In the genomic region with DNA sequence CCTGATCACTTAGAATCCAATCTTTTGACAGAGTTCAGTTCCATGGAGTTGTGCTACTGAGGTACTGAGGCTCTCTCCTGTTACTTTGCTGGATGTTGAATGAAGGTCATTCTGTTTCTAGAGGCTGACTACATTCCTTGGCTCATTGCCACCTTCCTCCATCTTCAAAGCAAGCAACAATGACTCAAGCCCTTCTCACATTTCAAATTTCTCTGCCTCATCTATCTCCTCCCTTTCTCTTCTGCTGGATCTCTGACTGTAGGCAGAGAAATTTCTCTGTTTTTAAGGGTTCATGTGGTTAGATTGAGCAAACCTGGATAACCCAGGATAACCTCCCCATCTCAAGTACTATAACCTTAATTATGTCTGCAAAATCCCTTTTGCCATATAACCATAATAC, we compare ENCODE assay signal across 16 cellular contexts.
DNase-seq lines count a peak whose midpoint lies in the region; ATAC-seq and TF ChIP-seq lines count a peak whose summit lies in the region.
"Had no signal": no experiment of that assay in that cellular context is flagged by ENCODE, and none has a peak within 500 bp of the region (broad histone marks: within the 10 kb centered on the region; RNA-seq: fewer than 3 reads in every experiment).

No MANE protein-coding gene starts in this region.

- H4K20me1 ChIP-seq in SK-N-SH (ENCODE audit: insufficient read depth), result no peaks in the 10 kb centered on the region

- H3K4me3 Mint-ChIP-seq in T-cell (no peak overlapping the region), endodermal cell (no peak overlapping the region)
- H3K4me3 Mint-ChIP-seq: activated CD4-positive, alpha-beta T cell treated with anti-CD3 and anti-CD28 coated beads, Interleukin-2, amount 10 ng/mL, durations not matched to agents 7 days and 5 days; activated T-cell treated with anti-CD3 and anti-CD28 coated beads, Interleukin-2, amount 50 U/mL, for 72 hours had no signal

- H3K36me3 Mint-ChIP-seq in T-cell (no peaks in the 10 kb centered on the region), endodermal cell (ENCODE audit: low read depth) (peaks cover 23% of the 10 kb centered on the region)

- H3K27me3 ChIP-seq in SK-N-SH (ENCODE audit: insufficient read depth) (no peaks in the 10 kb centered on the region), endodermal cell (ENCODE audit: control insufficient read depth, insufficient read depth, low read length, poor library complexity, severe bottlenecking) (no peaks in the 10 kb centered on the region)
- H3K27me3 ChIP-seq: cardiac muscle cell, tibial artery had no signal

- TF ChIP-seq RAD21 in SK-N-SH (IDR thresholded peaks at IDR 0.05; ENCODE audit: low read length), result no peak

- no peak overlapping the region for H3K27ac Mint-ChIP-seq in T-cell
- H3K27ac Mint-ChIP-seq in endodermal cell, result no peak overlapping the region
- H3K27ac Mint-ChIP-seq: activated CD4-positive, alpha-beta T cell treated with anti-CD3 and anti-CD28 coated beads, Interleukin-2, amount 10 ng/mL, durations not matched to agents 7 days and 5 days; activated T-cell treated with anti-CD3 and anti-CD28 coated beads, Interleukin-2, amount 50 U/mL, for 72 hours had no signal

- POLR2A ChIA-PET in SK-N-SH (lab: Yijun Ruan, JAX) (no interaction called here), T-cell (lab: Charles Lee) (no interaction called here)

- H3K4me1 ChIP-seq in SK-N-SH (ENCODE audit: control insufficient read depth in 1 of 2, insufficient read depth in 2 of 2, low read depth in 1 of 2, low read length in 1 of 2) (peaks cover 0 to 4% of the 10 kb centered on the region in 2 experiments; a peak in 1 of 4 replicates), endodermal cell (ENCODE audit: control insufficient read depth, insufficient read depth, low read length) (no peaks in the 10 kb centered on the region)
- H3K4me1 ChIP-seq: tibial artery had no signal

- no peaks in the 10 kb centered on the region for H3K9me3 ChIP-seq in SK-N-SH
- H3K9me3 ChIP-seq in endodermal cell (ENCODE audit: control insufficient read depth, low read length), result peaks cover 80% of the 10 kb centered on the region

- DNase-seq in NCI-H748 (lab: John Stamatoyannopoulos, UW; ENCODE audit: unreplicated experiment), result peak; percentile 8
- DNase-seq in NCI-H748 treated with DMSO at 0.1 percent for 48 hours (lab: John Stamatoyannopoulos, UW), result no peak
- DNase-seq in SK-N-SH, result no peak
- DNase-seq in fibroblast of the conjunctiva (ENCODE audit: low read depth), result peak; percentile 20
- no peak for DNase-seq in T-cell
- no peak for DNase-seq in retina
- DNase-seq in endodermal cell, result no peak
- DNase-seq: activated CD4-positive, alpha-beta T cell treated with anti-CD3 and anti-CD28 coated beads, Interleukin-2, amount 10 ng/mL, durations not matched to agents 7 days and 5 days; activated T-cell treated with anti-CD3 and anti-CD28 coated beads, Interleukin-2, amount 50 U/mL, for 72 hours; NCI-H2171; T-helper 2 cell; tibial artery had no signal

- 0 out of 4 replicates have a peak overlapping the region, but pooled peaks of 1 of the 2 experiments have one; percentile 11 for H3K27ac ChIP-seq in SK-N-SH (ENCODE audit: low read depth in 2 of 2, low read length in 1 of 2)
- no peak overlapping the region for H3K27ac ChIP-seq in endodermal cell (ENCODE audit: low read depth, low read length)
- H3K27ac ChIP-seq: cardiac muscle cell, KMS-11, tibial artery had no signal

- no peaks in the 10 kb centered on the region for H3K36me3 ChIP-seq in SK-N-SH (replicated peaks in 1 of 2; ENCODE audit: control insufficient read depth in 1 of 2, insufficient read depth in 2 of 2, low read length in 1 of 2)
- H3K36me3 ChIP-seq in endodermal cell (ENCODE audit: control insufficient read depth, insufficient read depth, low read length), result no peaks in the 10 kb centered on the region
- H3K36me3 ChIP-seq: cardiac muscle cell, tibial artery had no signal

- H2AFZ ChIP-seq in SK-N-SH (ENCODE audit: low read depth), result peak overlapping the region; percentile 33; the same call in 1 of the 2 replicates

- TF ChIP-seq CTCF in SK-N-SH (IDR thresholded peaks at IDR 0.05), result no peak
- no peak for TF ChIP-seq CTCF in endodermal cell (conservative IDR thresholded peaks at IDR 0.05)

- H3K4me3 ChIP-seq in SK-N-SH (ENCODE audit: low read depth in 2 of 2, low read length in 1 of 2), result no peak overlapping the region
- no peak overlapping the region for H3K4me3 ChIP-seq in endodermal cell (ENCODE audit: low read length)
- H3K4me3 ChIP-seq: cardiac muscle cell, lung, tibial artery had no signal

- no peaks in the 10 kb centered on the region for H3F3A ChIP-seq in SK-N-SH (replicated peaks; ENCODE audit: insufficient read depth)

- H3K27me3 Mint-ChIP-seq in T-cell, result no peaks in the 10 kb centered on the region
- no peaks in the 10 kb centered on the region for H3K27me3 Mint-ChIP-seq in endodermal cell (ENCODE audit: insufficient read depth)
- H3K27me3 Mint-ChIP-seq: activated CD4-positive, alpha-beta T cell treated with anti-CD3 and anti-CD28 coated beads, Interleukin-2, amount 10 ng/mL, durations not matched to agents 7 days and 5 days had no signal

- CTCF ChIA-PET in SK-N-SH (lab: Yijun Ruan, JAX) (no interaction called here), T-cell (lab: Charles Lee) (no interaction called here)

- no peaks in the 10 kb centered on the region for H3K9me2 ChIP-seq in SK-N-SH

- H3K9me3 Mint-ChIP-seq in T-cell, result peaks cover 13 to 21% (median 18%) of the 10 kb centered on the region in 3 donors
- peaks cover 49% of the 10 kb centered on the region for H3K9me3 Mint-ChIP-seq in endodermal cell

- ATAC-seq in HG02840 (IDR thresholded peaks at IDR 0.05; ENCODE audit: low FRiP score, unreplicated experiment), result no peak
- no peak for ATAC-seq in T-cell (replicated peaks in 1 of 4)
- ATAC-seq: activated T-cell treated with anti-CD3 and anti-CD28 coated beads, Interleukin-2, amount 50 U/mL, for 72 hours had no signal

- H3K4me2 ChIP-seq in SK-N-SH, result no peak overlapping the region
- H3K4me2 ChIP-seq: KMS-11 had no signal

- no peaks in the 10 kb centered on the region for H3K79me2 ChIP-seq in SK-N-SH (ENCODE audit: insufficient read depth)

- TF ChIP-seq EP300 in SK-N-SH (IDR thresholded peaks at IDR 0.05; ENCODE audit: borderline replicate concordance in 1 of 2, low read depth in 1 of 2, low read length in 1 of 2), result no peak

- H3K9ac ChIP-seq in SK-N-SH (no peak overlapping the region), endodermal cell (ENCODE audit: extremely low read depth, low read length, poor library complexity, severe bottlenecking) (no peak overlapping the region)
- H3K9ac ChIP-seq: KMS-11 had no signal

- H3K4me1 Mint-ChIP-seq in T-cell (no peaks in the 10 kb centered on the region), endodermal cell (no peaks in the 10 kb centered on the region)
- H3K4me1 Mint-ChIP-seq: activated CD4-positive, alpha-beta T cell treated with anti-CD3 and anti-CD28 coated beads, Interleukin-2, amount 10 ng/mL, durations not matched to agents 7 days and 5 days had no signal

TF ChIP-seq in SK-N-SH, 30 proteins besides CTCF, POLR2A, EP300 and RAD21:
- TF ChIP-seq RXRA (IDR thresholded peaks at IDR 0.05; ENCODE audit: borderline replicate concordance, low read depth), result 0 out of 2 replicates have a peak, but pooled peaks have one; percentile 21
- TF ChIP-seq NFIC (IDR thresholded peaks at IDR 0.05; ENCODE audit: borderline replicate concordance), result peak; percentile 81
- no peak for TF ChIP-seq SIN3A (IDR thresholded peaks at IDR 0.05; ENCODE audit: borderline replicate concordance, low read depth, low read length)
- TF ChIP-seq EZH2phosphoT487 (IDR thresholded peaks at IDR 0.05; ENCODE audit: borderline replicate concordance, low read depth), result no peak
- peak; percentile 60; the same call in 1 of the 2 replicates for TF ChIP-seq FOSL2 (IDR thresholded peaks at IDR 0.05; ENCODE audit: borderline replicate concordance, low read depth)
- TF ChIP-seq JUND (IDR thresholded peaks at IDR 0.05), result peak; percentile 59; the same call in 1 of the 2 replicates
- TF ChIP-seq, protein P1, sequence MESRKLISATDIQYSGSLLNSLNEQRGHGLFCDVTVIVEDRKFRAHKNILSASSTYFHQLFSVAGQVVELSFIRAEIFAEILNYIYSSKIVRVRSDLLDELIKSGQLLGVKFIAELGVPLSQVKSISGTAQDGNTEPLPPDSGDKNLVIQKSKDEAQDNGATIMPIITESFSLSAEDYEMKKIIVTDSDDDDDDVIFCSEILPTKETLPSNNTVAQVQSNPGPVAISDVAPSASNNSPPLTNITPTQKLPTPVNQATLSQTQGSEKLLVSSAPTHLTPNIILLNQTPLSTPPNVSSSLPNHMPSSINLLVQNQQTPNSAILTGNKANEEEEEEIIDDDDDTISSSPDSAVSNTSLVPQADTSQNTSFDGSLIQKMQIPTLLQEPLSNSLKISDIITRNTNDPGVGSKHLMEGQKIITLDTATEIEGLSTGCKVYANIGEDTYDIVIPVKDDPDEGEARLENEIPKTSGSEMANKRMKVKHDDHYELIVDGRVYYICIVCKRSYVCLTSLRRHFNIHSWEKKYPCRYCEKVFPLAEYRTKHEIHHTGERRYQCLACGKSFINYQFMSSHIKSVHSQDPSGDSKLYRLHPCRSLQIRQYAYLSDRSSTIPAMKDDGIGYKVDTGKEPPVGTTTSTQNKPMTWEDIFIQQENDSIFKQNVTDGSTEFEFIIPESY (IDR thresholded peaks at IDR 0.05; ENCODE audit: borderline replicate concordance, low read depth), result no peak
- TF ChIP-seq POLR2AphosphoS5 (IDR thresholded peaks at IDR 0.05; ENCODE audit: low read depth, low read length), result no peak
TF ChIP-seq in SK-N-SH: peak in this region for 4.

Comparison
In these comparisons a context has a peak if more than half of its experiments do, and no peak if none do; other contexts are left out.
1. DNase-seq: peak in NCI-H748 (single experiment) and fibroblast of the conjunctiva (single experiment); none in NCI-H748 treated with DMSO at 0.1 percent for 48 hours (single experiment), SK-N-SH (single experiment), T-cell (0 of 34), retina (single experiment) and endodermal cell (single experiment).